12 cellular contexts compared by ENCODE assay signal in the genomic region with DNA sequence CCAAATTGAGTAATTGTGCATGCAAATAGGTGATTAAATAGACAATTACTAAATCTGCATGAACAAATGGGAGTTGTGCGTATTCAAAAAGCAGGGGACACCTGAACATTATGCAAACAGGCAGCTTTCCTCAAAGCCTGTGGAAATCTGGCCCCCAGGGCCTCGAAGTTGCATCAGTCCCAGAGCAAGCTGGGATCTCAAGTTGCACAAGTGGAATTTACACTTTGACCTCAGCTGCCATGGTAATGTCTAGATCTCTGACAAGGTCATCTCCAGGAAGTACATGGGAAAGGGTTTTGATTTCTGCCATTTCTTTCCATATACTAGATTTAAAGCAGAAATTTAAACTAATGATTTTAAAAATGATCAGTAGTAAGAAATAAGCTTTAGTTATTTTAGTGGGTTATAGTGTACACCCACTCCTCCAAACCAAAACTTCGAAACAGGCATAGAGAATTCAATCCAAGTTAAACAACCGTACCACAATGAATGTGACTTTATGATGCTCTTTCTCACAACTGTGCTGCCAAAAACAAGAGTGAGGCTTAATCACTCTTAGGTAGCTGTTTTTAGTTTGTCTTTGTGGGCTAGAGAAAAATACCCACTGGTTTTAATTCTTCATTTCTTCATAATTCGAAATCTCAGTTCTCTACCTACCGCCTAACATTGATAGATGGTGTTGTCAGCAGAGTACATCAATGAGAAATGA.
DNase-seq lines count a peak whose midpoint lies in the region; ATAC-seq and TF ChIP-seq lines count a peak whose summit lies in the region.
"Had no signal": no experiment of that assay in that cellular context is flagged by ENCODE, and none has a peak within 500 bp of the region (broad histone marks: within the 10 kb centered on the region; RNA-seq: fewer than 3 reads in every experiment).

No MANE protein-coding gene starts in this region.

- peaks cover 14% of the 10 kb centered on the region for H3K36me3 Mint-ChIP-seq in WTC11
- H3K36me3 Mint-ChIP-seq: CD4-positive, alpha-beta memory T cell had no signal

- CTCF ChIA-PET in WTC11 (lab: Charles Lee), result no interaction called here

- H3K27me3 Mint-ChIP-seq in WTC11 (ENCODE audit: low read depth), result no peaks in the 10 kb centered on the region
- H3K27me3 Mint-ChIP-seq: CD4-positive, alpha-beta memory T cell had no signal

- DNase-seq in HK-2 (ENCODE audit: unreplicated experiment), result peak; percentile 5
- peak; percentile 14 for DNase-seq in WTC11 (ENCODE audit: low spot score)
- peak; percentile 69 for DNase-seq in fibroblast of villous mesenchyme (ENCODE audit: low read depth)
- DNase-seq in renal cortical epithelial cell (ENCODE audit: low read depth), result peak; percentile 68
- no peak for DNase-seq in NCI-H2227 (lab: John Stamatoyannopoulos, UW; ENCODE audit: unreplicated experiment)
- DNase-seq: activated CD4-positive, CD25-positive, alpha-beta regulatory T cell; CD4-positive, alpha-beta memory T cell; NCI-H1105; sigmoid colon had no signal

- H3K4me3 Mint-ChIP-seq in WTC11, result no peak overlapping the region
- H3K4me3 Mint-ChIP-seq: CD4-positive, alpha-beta memory T cell had no signal

- ATAC-seq in WTC11 (peak; percentile 48), GM18502 (IDR thresholded peaks at IDR 0.05; ENCODE audit: poor library complexity, unreplicated experiment) (no peak), GM21717 (IDR thresholded peaks at IDR 0.05; ENCODE audit: unreplicated experiment) (no peak)

- H3K4me1 Mint-ChIP-seq in WTC11, result peaks cover 27% of the 10 kb centered on the region
- H3K4me1 Mint-ChIP-seq: CD4-positive, alpha-beta memory T cell had no signal

- no peak overlapping the region for H3K27ac Mint-ChIP-seq in WTC11
- H3K27ac Mint-ChIP-seq: CD4-positive, alpha-beta memory T cell had no signal

- TF ChIP-seq CTCF in WTC11 (IDR thresholded peaks at IDR 0.05) (no peak), fibroblast of villous mesenchyme (IDR thresholded peaks at IDR 0.05; ENCODE audit: insufficient read depth, low read depth, low read length) (no peak)

- peaks cover 55% of the 10 kb centered on the region for H3K9me3 Mint-ChIP-seq in WTC11

- POLR2A ChIA-PET in WTC11 (lab: Charles Lee), result interaction anchor here (1.4 kb wide), 1 partner anchor 94 kb away, joined by 3 read pairs; no protein-coding TSS in a partner anchor

- no peak overlapping the region for H3K4me3 ChIP-seq in fibroblast of villous mesenchyme (ENCODE audit: low read depth, low read length)
- H3K4me3 ChIP-seq: adrenal gland, sigmoid colon had no signal

TF ChIP-seq in WTC11, 78 proteins besides CTCF, POLR2A, EP300 and RAD21:
- TF ChIP-seq JUN (CRISPR knock-in tag; IDR thresholded peaks at IDR 0.05) (no peak), GABPB1 (CRISPR knock-in tag; IDR thresholded peaks at IDR 0.05) (0 out of 2 replicates have a peak, but pooled peaks have one; percentile 37)
- TF ChIP-seq, protein P1, sequence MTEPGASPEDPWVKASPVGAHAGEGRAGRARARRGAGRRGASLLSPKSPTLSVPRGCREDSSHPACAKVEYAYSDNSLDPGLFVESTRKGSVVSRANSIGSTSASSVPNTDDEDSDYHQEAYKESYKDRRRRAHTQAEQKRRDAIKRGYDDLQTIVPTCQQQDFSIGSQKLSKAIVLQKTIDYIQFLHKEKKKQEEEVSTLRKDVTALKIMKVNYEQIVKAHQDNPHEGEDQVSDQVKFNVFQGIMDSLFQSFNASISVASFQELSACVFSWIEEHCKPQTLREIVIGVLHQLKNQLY (CRISPR knock-in tag; IDR thresholded peaks at IDR 0.05), result no peak
